16 cellular contexts compared by ENCODE assay signal in the genomic region with DNA sequence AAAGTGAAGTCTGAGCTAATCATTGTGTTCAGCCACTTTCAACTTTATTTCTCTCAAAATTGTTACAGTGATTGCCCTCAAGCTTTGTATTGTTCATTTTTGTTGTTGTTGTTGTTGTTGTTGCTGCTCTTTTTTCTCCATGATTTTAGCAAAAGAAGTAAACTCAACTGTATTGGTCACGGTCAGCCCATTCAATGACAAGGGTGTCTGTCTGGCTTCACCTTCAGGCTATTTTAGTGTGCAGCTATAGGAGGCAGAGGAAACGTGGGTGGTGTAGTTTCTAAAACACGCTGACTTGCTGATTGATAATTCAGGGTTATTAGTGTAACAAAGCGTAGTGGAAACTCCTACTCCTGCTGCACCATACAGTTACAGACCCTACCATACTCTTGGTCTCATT.
DNase-seq lines count a peak whose midpoint lies in the region; ATAC-seq, FAIRE-seq and TF ChIP-seq lines count a peak whose summit lies in the region.
"Had no signal": no experiment of that assay in that cellular context is flagged by ENCODE, and none has a peak within 500 bp of the region (broad histone marks: within the 10 kb centered on the region; RNA-seq: fewer than 3 reads in every experiment).

No MANE protein-coding gene starts in this region.

- peaks cover 8 to 25% of the 10 kb centered on the region in 2 donors for H3K36me3 Mint-ChIP-seq in stimulated activated naive B cell treated with anti-CD40 and anti-IgM and Interleukin-4, amounts not matched to agents 10 μg/mL and 1 μg/mL and 100 μg/mL, for 72 hours

- H3K27ac ChIP-seq in cardiac muscle cell (peak overlapping the region; percentile 24), right cardiac atrium (ENCODE audit: low read length) (no peak overlapping the region)
- H3K27ac ChIP-seq: Peyer's patch, thoracic aorta had no signal

- peak overlapping the region; percentile 45 to 49 for H3K4me3 Mint-ChIP-seq in stimulated activated naive B cell treated with anti-CD40 and anti-IgM and Interleukin-4, amounts not matched to agents 10 μg/mL and 1 μg/mL and 100 μg/mL, for 72 hours

- H3K27ac Mint-ChIP-seq in stimulated activated naive B cell treated with anti-CD40 and anti-IgM and Interleukin-4, amounts not matched to agents 10 μg/mL and 1 μg/mL and 100 μg/mL, for 72 hours: peak overlapping the region; percentile 53

- H3K27me3 ChIP-seq in cardiac muscle cell: no peaks in the 10 kb centered on the region
- no peaks in the 10 kb centered on the region for H3K27me3 ChIP-seq in right cardiac atrium (ENCODE audit: control insufficient read depth, insufficient read depth)
- H3K27me3 ChIP-seq: Peyer's patch had no signal

- WGBS in right cardiac atrium: 46% methylated on average over 4 of the region's 4 CpGs

- no peaks in the 10 kb centered on the region for H3K27me3 Mint-ChIP-seq in stimulated activated naive B cell treated with anti-CD40 and anti-IgM and Interleukin-4, amounts not matched to agents 10 μg/mL and 1 μg/mL and 100 μg/mL, for 72 hours
- H3K27me3 Mint-ChIP-seq: naive B cell had no signal

- H3K9me3 Mint-ChIP-seq in stimulated activated naive B cell treated with anti-CD40 and anti-IgM and Interleukin-4, amounts not matched to agents 10 μg/mL and 1 μg/mL and 100 μg/mL, for 72 hours: no peaks in the 10 kb centered on the region
- H3K9me3 Mint-ChIP-seq: naive B cell had no signal

- FAIRE-seq in RCC 7860 (lab: Jason Lieb, UNC): no peak
- FAIRE-seq: A204.1, G401.6 had no signal

- ATAC-seq in right cardiac atrium (no peak), GM21825 (IDR thresholded peaks at IDR 0.05; ENCODE audit: unreplicated experiment) (peak; percentile 61), HG03342 (IDR thresholded peaks at IDR 0.05; ENCODE audit: unreplicated experiment) (peak; percentile 72)
- ATAC-seq in stimulated activated naive B cell treated with anti-CD40 and anti-IgM and Interleukin-4, amounts not matched to agents 10 μg/mL and 1 μg/mL and 100 μg/mL, for 72 hours (replicated peaks): peak; percentile 78 to 86

- DNase-seq in cardiac muscle cell (ENCODE audit: low read depth in 1 of 2, low spot score in 1 of 2): peak in 1 of 2 donors; percentile 36
- no peak for DNase-seq in right cardiac atrium
- peak; percentile 12 for DNase-seq in stimulated activated naive B cell treated with anti-CD40 and anti-IgM and Interleukin-4, amounts not matched to agents 10 μg/mL and 1 μg/mL and 100 μg/mL, for 72 hours
- no peak for DNase-seq in NCI-H748 (lab: John Stamatoyannopoulos, UW; ENCODE audit: unreplicated experiment)
- DNase-seq in RCC 7860 (ENCODE audit: low spot score): no peak
- no peak for DNase-seq in AML-193 (lab: John Stamatoyannopoulos, UW)
- DNase-seq: activated CD4-positive, alpha-beta T cell treated with anti-CD3 and anti-CD28 coated beads for 4 hours; effector CD8-positive, alpha-beta T cell; naive B cell; NCI-H2081; Peyer's patch had no signal

- H3K4me1 Mint-ChIP-seq in stimulated activated naive B cell treated with anti-CD40 and anti-IgM and Interleukin-4, amounts not matched to agents 10 μg/mL and 1 μg/mL and 100 μg/mL, for 72 hours: peaks cover 14 to 40% of the 10 kb centered on the region in 2 donors

- no peaks in the 10 kb centered on the region for H3K36me3 ChIP-seq in cardiac muscle cell
- H3K36me3 ChIP-seq: Peyer's patch, thoracic aorta had no signal

- intact Hi-C loops in right cardiac atrium (cut with DNase I): no loop called here

- peaks cover 19% of the 10 kb centered on the region for H3K4me1 ChIP-seq in cardiac muscle cell (ENCODE audit: low read depth)
- peaks cover 2% of the 10 kb centered on the region for H3K4me1 ChIP-seq in right cardiac atrium (ENCODE audit: control insufficient read depth, insufficient read depth, low read length)
- H3K4me1 ChIP-seq: Peyer's patch had no signal

- H3K9me3 ChIP-seq in cardiac muscle cell (ENCODE audit: low read depth): no peaks in the 10 kb centered on the region
- no peaks in the 10 kb centered on the region for H3K9me3 ChIP-seq in right cardiac atrium (ENCODE audit: control insufficient read depth, low read length)
- H3K9me3 ChIP-seq: Peyer's patch, thoracic aorta had no signal

- TF ChIP-seq CTCF in cardiac muscle cell (IDR thresholded peaks at IDR 0.05; ENCODE audit: low read depth, low read length): no peak

- no peak overlapping the region for H3K4me3 ChIP-seq in cardiac muscle cell
- H3K4me3 ChIP-seq in right cardiac atrium (ENCODE audit: low read length): no peak overlapping the region
- H3K4me3 ChIP-seq: Peyer's patch, thoracic aorta had no signal

Comparison
In these comparisons a context has a peak if more than half of its experiments do, and no peak if none do; other contexts are left out.
1. ATAC-seq: peak in GM21825 (single experiment), HG03342 (single experiment) and stimulated activated naive B cell treated with anti-CD40 and anti-IgM and Interleukin-4, amounts not matched to agents 10 μg/mL and 1 μg/mL and 100 μg/mL, for 72 hours (2 of 2); none in right cardiac atrium (0 of 2).